9 cellular contexts compared by ENCODE assay signal in genomic region chr1:20521960-20522861, GRCh38. TPM values are rescaled to one million over a fixed set of nuclear protein-coding genes. Genes with fewer than 3 reads are reported as not detected.
A peak's percentile ranks its signal among the peaks of the same experiment; 100 is the strongest.
DNase-seq lines count a peak whose midpoint lies in the region; ATAC-seq and TF ChIP-seq lines count a peak whose summit lies in the region.
"Had no signal": no experiment of that assay in that cellular context is flagged by ENCODE, and none has a peak within 500 bp of the region (broad histone marks: within the 10 kb centered on the region; RNA-seq: fewer than 3 reads in every experiment).

No MANE protein-coding gene starts in this region.

- no peak overlapping the region for H3K27ac ChIP-seq in spleen
- H3K27ac ChIP-seq: BLaER1 treated with 17β-estradiol and CSF1 and Interleukin-3, amounts not matched to agents 10 nM and 100 nM had no signal

- peak overlapping the region in 1 of 8 donors; percentile 35 for H3K4me3 ChIP-seq in spleen
- H3K4me3 ChIP-seq: BLaER1 treated with 17β-estradiol and CSF1 and Interleukin-3, amounts not matched to agents 10 nM and 100 nM had no signal

- DNase-seq in NCI-H1436 (lab: John Stamatoyannopoulos, UW) (peak; percentile 70), NCI-H1436 treated with DMSO at 0.1 percent for 48 hours (lab: John Stamatoyannopoulos, UW) (no peak), NCI-H2107 treated with DMSO at 0.1 percent for 48 hours (lab: John Stamatoyannopoulos, UW; ENCODE audit: unreplicated experiment) (peak; percentile 56), UCSD-AML1 (lab: John Stamatoyannopoulos, UW; ENCODE audit: unreplicated experiment) (peak; percentile 49), brain pericyte (ENCODE audit: low read depth, low spot score) (peak; percentile 32), iPS-NIHi7 (ENCODE audit: extremely low spot score) (peak; percentile 84), spleen (peak; percentile 73)

- H3K9me3 ChIP-seq in spleen, result no peaks in the 10 kb centered on the region
- H3K9me3 ChIP-seq: BLaER1 treated with 17β-estradiol and CSF1 and Interleukin-3, amounts not matched to agents 10 nM and 100 nM had no signal

- H3K36me3 ChIP-seq in spleen, result no peaks in the 10 kb centered on the region
- H3K36me3 ChIP-seq: BLaER1 treated with 17β-estradiol and CSF1 and Interleukin-3, amounts not matched to agents 10 nM and 100 nM had no signal

- 19 to 26% (median 23%) methylated on average over 17 of the region's 17 CpGs for WGBS in spleen, 5 donors

- TF ChIP-seq CTCF in spleen (IDR thresholded peaks at IDR 0.05 in 8 of 11, conservative IDR thresholded peaks at IDR 0.05 in 3 of 11), result peak; percentile 74 to 93 (median 82)

- ATAC-seq in HG02571 (IDR thresholded peaks at IDR 0.05; ENCODE audit: unreplicated experiment), result no peak

- H3K4me1 ChIP-seq in spleen, result peaks cover 0 to 7% (median 6%) of the 10 kb centered on the region in 6 donors
- H3K4me1 ChIP-seq: BLaER1 treated with 17β-estradiol and CSF1 and Interleukin-3, amounts not matched to agents 10 nM and 100 nM had no signal

- intact Hi-C loops in spleen (cut with DNase I; ENCODE audit: low total_unique reads), result loop anchor here (5.0 kb wide), 1 partner anchor 115 kb away; no protein-coding TSS in a partner anchor

- TF ChIP-seq POLR2A in spleen (IDR thresholded peaks at IDR 0.05), result no peak

- peaks cover 0 to 21% (median 5%) of the 10 kb centered on the region in 7 donors for H3K27me3 ChIP-seq in spleen (replicated peaks in 1 of 7)
- H3K27me3 ChIP-seq: BLaER1 treated with 17β-estradiol and CSF1 and Interleukin-3, amounts not matched to agents 10 nM and 100 nM had no signal

RNA-seq across cellular contexts. Expression of gene MUL1, which starts 14.3 kb away (rescaled TPM):
- total RNA-seq in spleen, result 10 to 100 TPM; 20.1 to 32.3 (median 25.0) TPM
- polyA plus RNA-seq in spleen, result 1 to 10 TPM; 2.9 to 9.2 (median 7.3) TPM

RNA-seq across cellular contexts. Expression of gene FAM43B, which starts 30.2 kb away (rescaled TPM):
- total RNA-seq in spleen, result under 1 TPM; 0.27 to 0.97 (median 0.79) TPM
- under 1 TPM; 0.11 to 0.24 (median 0.22) TPM for polyA plus RNA-seq in spleen

RNA-seq across cellular contexts. Expression of gene CAMK2N1, which starts 36.2 kb away (rescaled TPM):
- 10 to 100 TPM in 5 of 7 donors, 1 to 10 TPM in 2; 6.7 to 17.2 (median 11.1) TPM for total RNA-seq in spleen
- polyA plus RNA-seq in spleen, result 1 to 10 TPM; 3.6 to 4.9 (median 4.5) TPM
